In the genomic region with DNA sequence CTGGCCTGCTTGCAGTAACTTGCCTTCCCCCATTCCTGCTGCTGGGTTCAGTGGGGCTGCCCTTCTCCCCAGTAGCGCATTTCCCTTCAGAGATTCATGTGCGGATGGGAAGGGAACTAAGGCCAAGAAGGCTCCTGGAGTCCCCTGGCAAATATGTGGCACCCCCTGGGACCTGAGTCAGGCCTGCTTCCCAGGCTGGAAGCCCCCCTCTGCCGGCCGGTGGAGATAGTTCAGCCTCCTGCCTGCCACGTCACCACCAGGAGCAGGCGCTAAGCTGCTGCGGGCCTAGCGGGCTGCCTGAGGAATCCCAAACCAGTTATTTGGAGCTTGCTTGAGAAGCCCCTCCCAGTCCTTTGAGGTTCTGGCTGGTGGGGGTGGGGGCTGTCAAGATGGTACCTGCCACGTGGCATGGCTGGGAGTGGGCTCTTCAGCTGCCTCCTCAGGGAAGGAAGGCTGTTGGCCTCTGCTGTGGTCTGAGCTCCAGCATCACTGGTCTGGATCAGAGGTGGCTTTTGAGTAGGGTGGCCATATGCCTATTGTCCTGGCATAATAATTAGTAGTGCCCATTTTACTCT, we compare ENCODE assay signal across 1 cellular context.
TF ChIP-seq lines count a peak whose summit lies in the region.

No MANE protein-coding gene starts in this region.

TF ChIP-seq in K562, 482 proteins besides CTCF, POLR2A, EP300 and RAD21 (continues in another document):
- TF ChIP-seq, protein P1, sequence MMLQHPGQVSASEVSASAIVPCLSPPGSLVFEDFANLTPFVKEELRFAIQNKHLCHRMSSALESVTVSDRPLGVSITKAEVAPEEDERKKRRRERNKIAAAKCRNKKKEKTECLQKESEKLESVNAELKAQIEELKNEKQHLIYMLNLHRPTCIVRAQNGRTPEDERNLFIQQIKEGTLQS (IDR thresholded peaks at IDR 0.05): peak; percentile 49
- TF ChIP-seq, protein P1 (CRISPR knock-in tag; conservative IDR thresholded peaks at IDR 0.05): no peak; the same call in 1 of the 2 replicates
- TF ChIP-seq ERF (CRISPR knock-in tag; IDR thresholded peaks at IDR 0.05): no peak
- TF ChIP-seq RB1 (IDR thresholded peaks at IDR 0.05; ENCODE audit: low read depth): 0 out of 2 replicates have a peak, but pooled peaks have one; percentile 42
- peak; percentile 94 for TF ChIP-seq CREM (IDR thresholded peaks at IDR 0.05; ENCODE audit: low read depth)
- TF ChIP-seq HCFC1 (IDR thresholded peaks at IDR 0.05; ENCODE audit: low read depth, low read length): 0 out of 2 replicates have a peak, but pooled peaks have one; percentile 19
- TF ChIP-seq, protein P2, sequence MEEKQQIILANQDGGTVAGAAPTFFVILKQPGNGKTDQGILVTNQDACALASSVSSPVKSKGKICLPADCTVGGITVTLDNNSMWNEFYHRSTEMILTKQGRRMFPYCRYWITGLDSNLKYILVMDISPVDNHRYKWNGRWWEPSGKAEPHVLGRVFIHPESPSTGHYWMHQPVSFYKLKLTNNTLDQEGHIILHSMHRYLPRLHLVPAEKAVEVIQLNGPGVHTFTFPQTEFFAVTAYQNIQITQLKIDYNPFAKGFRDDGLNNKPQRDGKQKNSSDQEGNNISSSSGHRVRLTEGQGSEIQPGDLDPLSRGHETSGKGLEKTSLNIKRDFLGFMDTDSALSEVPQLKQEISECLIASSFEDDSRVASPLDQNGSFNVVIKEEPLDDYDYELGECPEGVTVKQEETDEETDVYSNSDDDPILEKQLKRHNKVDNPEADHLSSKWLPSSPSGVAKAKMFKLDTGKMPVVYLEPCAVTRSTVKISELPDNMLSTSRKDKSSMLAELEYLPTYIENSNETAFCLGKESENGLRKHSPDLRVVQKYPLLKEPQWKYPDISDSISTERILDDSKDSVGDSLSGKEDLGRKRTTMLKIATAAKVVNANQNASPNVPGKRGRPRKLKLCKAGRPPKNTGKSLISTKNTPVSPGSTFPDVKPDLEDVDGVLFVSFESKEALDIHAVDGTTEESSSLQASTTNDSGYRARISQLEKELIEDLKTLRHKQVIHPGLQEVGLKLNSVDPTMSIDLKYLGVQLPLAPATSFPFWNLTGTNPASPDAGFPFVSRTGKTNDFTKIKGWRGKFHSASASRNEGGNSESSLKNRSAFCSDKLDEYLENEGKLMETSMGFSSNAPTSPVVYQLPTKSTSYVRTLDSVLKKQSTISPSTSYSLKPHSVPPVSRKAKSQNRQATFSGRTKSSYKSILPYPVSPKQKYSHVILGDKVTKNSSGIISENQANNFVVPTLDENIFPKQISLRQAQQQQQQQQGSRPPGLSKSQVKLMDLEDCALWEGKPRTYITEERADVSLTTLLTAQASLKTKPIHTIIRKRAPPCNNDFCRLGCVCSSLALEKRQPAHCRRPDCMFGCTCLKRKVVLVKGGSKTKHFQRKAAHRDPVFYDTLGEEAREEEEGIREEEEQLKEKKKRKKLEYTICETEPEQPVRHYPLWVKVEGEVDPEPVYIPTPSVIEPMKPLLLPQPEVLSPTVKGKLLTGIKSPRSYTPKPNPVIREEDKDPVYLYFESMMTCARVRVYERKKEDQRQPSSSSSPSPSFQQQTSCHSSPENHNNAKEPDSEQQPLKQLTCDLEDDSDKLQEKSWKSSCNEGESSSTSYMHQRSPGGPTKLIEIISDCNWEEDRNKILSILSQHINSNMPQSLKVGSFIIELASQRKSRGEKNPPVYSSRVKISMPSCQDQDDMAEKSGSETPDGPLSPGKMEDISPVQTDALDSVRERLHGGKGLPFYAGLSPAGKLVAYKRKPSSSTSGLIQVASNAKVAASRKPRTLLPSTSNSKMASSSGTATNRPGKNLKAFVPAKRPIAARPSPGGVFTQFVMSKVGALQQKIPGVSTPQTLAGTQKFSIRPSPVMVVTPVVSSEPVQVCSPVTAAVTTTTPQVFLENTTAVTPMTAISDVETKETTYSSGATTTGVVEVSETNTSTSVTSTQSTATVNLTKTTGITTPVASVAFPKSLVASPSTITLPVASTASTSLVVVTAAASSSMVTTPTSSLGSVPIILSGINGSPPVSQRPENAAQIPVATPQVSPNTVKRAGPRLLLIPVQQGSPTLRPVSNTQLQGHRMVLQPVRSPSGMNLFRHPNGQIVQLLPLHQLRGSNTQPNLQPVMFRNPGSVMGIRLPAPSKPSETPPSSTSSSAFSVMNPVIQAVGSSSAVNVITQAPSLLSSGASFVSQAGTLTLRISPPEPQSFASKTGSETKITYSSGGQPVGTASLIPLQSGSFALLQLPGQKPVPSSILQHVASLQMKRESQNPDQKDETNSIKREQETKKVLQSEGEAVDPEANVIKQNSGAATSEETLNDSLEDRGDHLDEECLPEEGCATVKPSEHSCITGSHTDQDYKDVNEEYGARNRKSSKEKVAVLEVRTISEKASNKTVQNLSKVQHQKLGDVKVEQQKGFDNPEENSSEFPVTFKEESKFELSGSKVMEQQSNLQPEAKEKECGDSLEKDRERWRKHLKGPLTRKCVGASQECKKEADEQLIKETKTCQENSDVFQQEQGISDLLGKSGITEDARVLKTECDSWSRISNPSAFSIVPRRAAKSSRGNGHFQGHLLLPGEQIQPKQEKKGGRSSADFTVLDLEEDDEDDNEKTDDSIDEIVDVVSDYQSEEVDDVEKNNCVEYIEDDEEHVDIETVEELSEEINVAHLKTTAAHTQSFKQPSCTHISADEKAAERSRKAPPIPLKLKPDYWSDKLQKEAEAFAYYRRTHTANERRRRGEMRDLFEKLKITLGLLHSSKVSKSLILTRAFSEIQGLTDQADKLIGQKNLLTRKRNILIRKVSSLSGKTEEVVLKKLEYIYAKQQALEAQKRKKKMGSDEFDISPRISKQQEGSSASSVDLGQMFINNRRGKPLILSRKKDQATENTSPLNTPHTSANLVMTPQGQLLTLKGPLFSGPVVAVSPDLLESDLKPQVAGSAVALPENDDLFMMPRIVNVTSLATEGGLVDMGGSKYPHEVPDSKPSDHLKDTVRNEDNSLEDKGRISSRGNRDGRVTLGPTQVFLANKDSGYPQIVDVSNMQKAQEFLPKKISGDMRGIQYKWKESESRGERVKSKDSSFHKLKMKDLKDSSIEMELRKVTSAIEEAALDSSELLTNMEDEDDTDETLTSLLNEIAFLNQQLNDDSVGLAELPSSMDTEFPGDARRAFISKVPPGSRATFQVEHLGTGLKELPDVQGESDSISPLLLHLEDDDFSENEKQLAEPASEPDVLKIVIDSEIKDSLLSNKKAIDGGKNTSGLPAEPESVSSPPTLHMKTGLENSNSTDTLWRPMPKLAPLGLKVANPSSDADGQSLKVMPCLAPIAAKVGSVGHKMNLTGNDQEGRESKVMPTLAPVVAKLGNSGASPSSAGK (IDR thresholded peaks at IDR 0.05): peak; percentile 48
- TF ChIP-seq, protein P3, sequence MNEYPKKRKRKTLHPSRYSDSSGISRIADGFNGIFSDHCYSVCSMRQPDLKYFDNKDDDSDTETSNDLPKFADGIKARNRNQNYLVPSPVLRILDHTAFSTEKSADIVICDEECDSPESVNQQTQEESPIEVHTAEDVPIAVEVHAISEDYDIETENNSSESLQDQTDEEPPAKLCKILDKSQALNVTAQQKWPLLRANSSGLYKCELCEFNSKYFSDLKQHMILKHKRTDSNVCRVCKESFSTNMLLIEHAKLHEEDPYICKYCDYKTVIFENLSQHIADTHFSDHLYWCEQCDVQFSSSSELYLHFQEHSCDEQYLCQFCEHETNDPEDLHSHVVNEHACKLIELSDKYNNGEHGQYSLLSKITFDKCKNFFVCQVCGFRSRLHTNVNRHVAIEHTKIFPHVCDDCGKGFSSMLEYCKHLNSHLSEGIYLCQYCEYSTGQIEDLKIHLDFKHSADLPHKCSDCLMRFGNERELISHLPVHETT (CRISPR knock-in tag; conservative IDR thresholded peaks at IDR 0.05 in 1 of 2, IDR thresholded peaks at IDR 0.05 in 1 of 2): no peak
- no peak for TF ChIP-seq SMAD3 (CRISPR knock-in tag; conservative IDR thresholded peaks at IDR 0.05)
- peak; percentile 74 for TF ChIP-seq L3MBTL2 (IDR thresholded peaks at IDR 0.05)
- TF ChIP-seq XRCC5 (IDR thresholded peaks at IDR 0.05; ENCODE audit: low read depth, low read length): 0 out of 2 replicates have a peak, but pooled peaks have one; percentile 26
- TF ChIP-seq NFE2 (IDR thresholded peaks at IDR 0.05; ENCODE audit: low read depth): peak; percentile 45; the same call in 1 of the 2 replicates
- TF ChIP-seq FOSL1 (tag; conservative IDR thresholded peaks at IDR 0.05): 0 out of 2 replicates have a peak, but pooled peaks have one; percentile 18
- peak; percentile 74 for TF ChIP-seq ZBTB7A (IDR thresholded peaks at IDR 0.05; ENCODE audit: borderline replicate concordance, control insufficient read depth, low read depth, low read length)
- TF ChIP-seq PHTF2 (CRISPR knock-in tag; IDR thresholded peaks at IDR 0.05): 0 out of 2 replicates have a peak, but pooled peaks have one; percentile 21
- no peak for TF ChIP-seq HDAC3 (IDR thresholded peaks at IDR 0.05; ENCODE audit: borderline replicate concordance, partially characterized antibody)
- TF ChIP-seq, protein P4, sequence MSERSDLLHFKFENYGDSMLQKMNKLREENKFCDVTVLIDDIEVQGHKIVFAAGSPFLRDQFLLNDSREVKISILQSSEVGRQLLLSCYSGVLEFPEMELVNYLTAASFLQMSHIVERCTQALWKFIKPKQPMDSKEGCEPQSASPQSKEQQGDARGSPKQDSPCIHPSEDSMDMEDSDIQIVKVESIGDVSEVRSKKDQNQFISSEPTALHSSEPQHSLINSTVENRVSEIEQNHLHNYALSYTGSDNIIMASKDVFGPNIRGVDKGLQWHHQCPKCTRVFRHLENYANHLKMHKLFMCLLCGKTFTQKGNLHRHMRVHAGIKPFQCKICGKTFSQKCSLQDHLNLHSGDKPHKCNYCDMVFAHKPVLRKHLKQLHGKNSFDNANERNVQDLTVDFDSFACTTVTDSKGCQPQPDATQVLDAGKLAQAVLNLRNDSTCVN (CRISPR knock-in tag; IDR thresholded peaks at IDR 0.05): 0 out of 2 replicates have a peak, but pooled peaks have one; percentile 30
- TF ChIP-seq RBFOX2 (IDR thresholded peaks at IDR 0.05; ENCODE audit: low read depth, low read length): peak; percentile 78
- no peak for TF ChIP-seq PRMT5 (CRISPR knock-in tag; IDR thresholded peaks at IDR 0.05)
- TF ChIP-seq TBP (optimal IDR thresholded peaks at IDR 0.05; ENCODE audit: low read depth, low read length): peak; percentile 42
- 0 out of 2 replicates have a peak, but pooled peaks have one; percentile 59 for TF ChIP-seq DMBX1 (CRISPR knock-in tag; IDR thresholded peaks at IDR 0.05; ENCODE audit: borderline replicate concordance)
- peak; percentile 33; the same call in 1 of the 2 replicates for TF ChIP-seq SMC3 (conservative IDR thresholded peaks at IDR 0.05; ENCODE audit: insufficient read depth, low read depth, low read length)
- peak; percentile 57; the same call in 1 of the 2 replicates for TF ChIP-seq BRD4 (IDR thresholded peaks at IDR 0.05)
- peak; percentile 32 for TF ChIP-seq HMGN3 (IDR thresholded peaks at IDR 0.05; ENCODE audit: borderline replicate concordance, extremely low read depth, insufficient read length, low read depth, low read length)
- TF ChIP-seq SMARCA4 (IDR thresholded peaks at IDR 0.05): peak; percentile 26; the same call in 1 of the 2 replicates
- TF ChIP-seq, protein P5, sequence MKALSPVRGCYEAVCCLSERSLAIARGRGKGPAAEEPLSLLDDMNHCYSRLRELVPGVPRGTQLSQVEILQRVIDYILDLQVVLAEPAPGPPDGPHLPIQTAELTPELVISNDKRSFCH (CRISPR knock-in tag; IDR thresholded peaks at IDR 0.05): no peak
- TF ChIP-seq, protein P5 (tag; IDR thresholded peaks at IDR 0.05): peak; percentile 78
- TF ChIP-seq, protein P6, sequence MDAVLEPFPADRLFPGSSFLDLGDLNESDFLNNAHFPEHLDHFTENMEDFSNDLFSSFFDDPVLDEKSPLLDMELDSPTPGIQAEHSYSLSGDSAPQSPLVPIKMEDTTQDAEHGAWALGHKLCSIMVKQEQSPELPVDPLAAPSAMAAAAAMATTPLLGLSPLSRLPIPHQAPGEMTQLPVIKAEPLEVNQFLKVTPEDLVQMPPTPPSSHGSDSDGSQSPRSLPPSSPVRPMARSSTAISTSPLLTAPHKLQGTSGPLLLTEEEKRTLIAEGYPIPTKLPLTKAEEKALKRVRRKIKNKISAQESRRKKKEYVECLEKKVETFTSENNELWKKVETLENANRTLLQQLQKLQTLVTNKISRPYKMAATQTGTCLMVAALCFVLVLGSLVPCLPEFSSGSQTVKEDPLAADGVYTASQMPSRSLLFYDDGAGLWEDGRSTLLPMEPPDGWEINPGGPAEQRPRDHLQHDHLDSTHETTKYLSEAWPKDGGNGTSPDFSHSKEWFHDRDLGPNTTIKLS (IDR thresholded peaks at IDR 0.05; ENCODE audit: borderline replicate concordance, low read depth): peak; percentile 100
- TF ChIP-seq, protein P7, sequence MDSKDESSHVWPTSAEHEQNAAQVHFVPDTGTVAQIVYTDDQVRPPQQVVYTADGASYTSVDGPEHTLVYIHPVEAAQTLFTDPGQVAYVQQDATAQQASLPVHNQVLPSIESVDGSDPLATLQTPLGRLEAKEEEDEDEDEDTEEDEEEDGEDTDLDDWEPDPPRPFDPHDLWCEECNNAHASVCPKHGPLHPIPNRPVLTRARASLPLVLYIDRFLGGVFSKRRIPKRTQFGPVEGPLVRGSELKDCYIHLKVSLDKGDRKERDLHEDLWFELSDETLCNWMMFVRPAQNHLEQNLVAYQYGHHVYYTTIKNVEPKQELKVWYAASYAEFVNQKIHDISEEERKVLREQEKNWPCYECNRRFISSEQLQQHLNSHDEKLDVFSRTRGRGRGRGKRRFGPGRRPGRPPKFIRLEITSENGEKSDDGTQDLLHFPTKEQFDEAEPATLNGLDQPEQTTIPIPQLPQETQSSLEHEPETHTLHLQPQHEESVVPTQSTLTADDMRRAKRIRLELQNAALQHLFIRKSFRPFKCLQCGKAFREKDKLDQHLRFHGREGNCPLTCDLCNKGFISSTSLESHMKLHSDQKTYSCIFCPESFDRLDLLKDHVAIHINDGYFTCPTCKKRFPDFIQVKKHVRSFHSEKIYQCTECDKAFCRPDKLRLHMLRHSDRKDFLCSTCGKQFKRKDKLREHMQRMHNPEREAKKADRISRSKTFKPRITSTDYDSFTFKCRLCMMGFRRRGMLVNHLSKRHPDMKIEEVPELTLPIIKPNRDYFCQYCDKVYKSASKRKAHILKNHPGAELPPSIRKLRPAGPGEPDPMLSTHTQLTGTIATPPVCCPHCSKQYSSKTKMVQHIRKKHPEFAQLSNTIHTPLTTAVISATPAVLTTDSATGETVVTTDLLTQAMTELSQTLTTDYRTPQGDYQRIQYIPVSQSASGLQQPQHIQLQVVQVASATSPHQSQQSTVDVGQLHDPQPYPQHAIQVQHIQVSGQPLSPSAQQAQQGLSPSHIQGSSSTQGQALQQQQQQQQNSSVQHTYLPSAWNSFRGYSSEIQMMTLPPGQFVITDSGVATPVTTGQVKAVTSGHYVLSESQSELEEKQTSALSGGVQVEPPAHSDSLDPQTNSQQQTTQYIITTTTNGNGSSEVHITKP (IDR thresholded peaks at IDR 0.05; ENCODE audit: partially characterized antibody): peak; percentile 85
- TF ChIP-seq ZNF274 (IDR thresholded peaks at IDR 0.05; ENCODE audit: borderline replicate concordance, low read depth, low read length): no peak
- TF ChIP-seq, protein P8, sequence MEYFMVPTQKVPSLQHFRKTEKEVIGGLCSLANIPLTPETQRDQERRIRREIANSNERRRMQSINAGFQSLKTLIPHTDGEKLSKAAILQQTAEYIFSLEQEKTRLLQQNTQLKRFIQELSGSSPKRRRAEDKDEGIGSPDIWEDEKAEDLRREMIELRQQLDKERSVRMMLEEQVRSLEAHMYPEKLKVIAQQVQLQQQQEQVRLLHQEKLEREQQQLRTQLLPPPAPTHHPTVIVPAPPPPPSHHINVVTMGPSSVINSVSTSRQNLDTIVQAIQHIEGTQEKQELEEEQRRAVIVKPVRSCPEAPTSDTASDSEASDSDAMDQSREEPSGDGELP (CRISPR knock-in tag; IDR thresholded peaks at IDR 0.05; ENCODE audit: borderline replicate concordance): peak; percentile 60; the same call in 1 of the 2 replicates
- TF ChIP-seq MAZ (CRISPR knock-in tag; conservative IDR thresholded peaks at IDR 0.05 in 1 of 2, IDR thresholded peaks at IDR 0.05 in 1 of 2): peak in 1 of 2 experiments; percentile 57; a peak in 3 of 4 replicates
